6 cellular contexts compared by ENCODE assay signal in genomic region chr11:126382641-126383040, GRCh38. TPM values are rescaled to one million over a fixed set of nuclear protein-coding genes. Genes with fewer than 3 reads are reported as not detected.
DNase-seq lines count a peak whose midpoint lies in the region; ATAC-seq and TF ChIP-seq lines count a peak whose summit lies in the region.
"Not testable (repeated sequence)": the region's sequence is repeated elsewhere in the genome, so short reads cannot be mapped to it uniquely, and the experiment has no call there.

No MANE protein-coding gene starts in this region.

- peaks cover 23% of the 10 kb centered on the region for H3K4me1 Mint-ChIP-seq in mesothelial cell of epicardium
- peaks cover 12% of the 10 kb centered on the region for H3K4me1 Mint-ChIP-seq in stimulated activated naive CD8-positive, alpha-beta T cell treated with anti-CD3 and anti-CD28 coated beads, Interleukin-15, amount 100 ng/mL, for 72 hours

- H3K9ac ChIP-seq in HCT116 (ENCODE audit: low read length); colonic mucosa (ENCODE audit: low read depth in 2 of 2, low read length in 2 of 2): not testable (repeated sequence)

- not testable (repeated sequence) for H3K36me3 ChIP-seq in HCT116 (ENCODE audit: control insufficient read depth in 1 of 2, insufficient read depth in 2 of 2, low read length in 2 of 2); colonic mucosa

- not testable (repeated sequence) for H3K79me2 ChIP-seq in HCT116 (ENCODE audit: insufficient read depth, low read length)

- H3K27ac ChIP-seq in HCT116 (ENCODE audit: low read depth, low read length), result not testable (repeated sequence)
- H3K27ac ChIP-seq in VCaP (peak overlapping the region; percentile 50; the same call in 1 of the 2 replicates), colonic mucosa (peak overlapping the region; percentile 47)

- H3K4me3 Mint-ChIP-seq in mesothelial cell of epicardium; stimulated activated naive CD8-positive, alpha-beta T cell treated with anti-CD3 and anti-CD28 coated beads, Interleukin-15, amount 100 ng/mL, for 72 hours: not testable (repeated sequence)

- peak; percentile 23; the same call in 1 of the 2 replicates for ATAC-seq in HCT116
- ATAC-seq in left ventricle myocardium superior, result not testable (repeated sequence)
- peak; percentile 24 for ATAC-seq in stimulated activated naive CD8-positive, alpha-beta T cell treated with anti-CD3 and anti-CD28 coated beads, Interleukin-15, amount 100 ng/mL, for 72 hours

- not testable (repeated sequence) for TF ChIP-seq RAD21 in HCT116 (IDR thresholded peaks at IDR 0.05; ENCODE audit: low read depth)

- not testable (repeated sequence) for DNase-seq in HCT116 (ENCODE audit: low read depth, low spot score); colonic mucosa; mesothelial cell of epicardium (ENCODE audit: low spot score in 2 of 2, unreplicated experiment in 2 of 2); stimulated activated naive CD8-positive, alpha-beta T cell treated with anti-CD3 and anti-CD28 coated beads, Interleukin-15, amount 100 ng/mL, for 72 hours
- peak; percentile 24 for DNase-seq in left ventricle myocardium superior

- not testable (repeated sequence) for H3K36me3 Mint-ChIP-seq in mesothelial cell of epicardium

- POLR2A ChIA-PET in HCT116 (lab: Charles Lee), result not testable (repeated sequence)

- CTCF ChIA-PET in HCT116 (lab: Charles Lee), result not testable (repeated sequence)

- not testable (repeated sequence) for TF ChIP-seq CTCF in HCT116 (IDR thresholded peaks at IDR 0.05 in 2 of 3, conservative IDR thresholded peaks at IDR 0.05 in 1 of 3; ENCODE audit: borderline replicate concordance in 1 of 3, insufficient read depth in 1 of 3, low read depth in 2 of 3, low read length in 2 of 3); VCaP (conservative IDR thresholded peaks at IDR 0.05); colonic mucosa (IDR thresholded peaks at IDR 0.05); mesothelial cell of epicardium (IDR thresholded peaks at IDR 0.05; ENCODE audit: unreplicated experiment)

- not testable (repeated sequence) for H3K9me3 ChIP-seq in HCT116 (ENCODE audit: control insufficient read depth in 1 of 2, insufficient read depth in 1 of 2, low read depth in 1 of 2, low read length in 2 of 2); colonic mucosa

- H3K27ac Mint-ChIP-seq in mesothelial cell of epicardium, result peak overlapping the region; percentile 16
- not testable (repeated sequence) for H3K27ac Mint-ChIP-seq in stimulated activated naive CD8-positive, alpha-beta T cell treated with anti-CD3 and anti-CD28 coated beads, Interleukin-15, amount 100 ng/mL, for 72 hours

- RAD21 ChIA-PET in HCT116 (lab: Charles Lee; ENCODE audit: low non-redundant PET in 1 of 2, low total read pairs in 2 of 2, uncharacterized antibody in 2 of 2, unreplicated experiment in 2 of 2), result not testable (repeated sequence)

- not testable (repeated sequence) for H4K20me1 ChIP-seq in HCT116 (ENCODE audit: insufficient read depth)

- BruUV-seq in HCT116 (replicated peaks; lab: Mats Ljungman, UMichigan), result not testable (repeated sequence)

- H3K4me2 ChIP-seq in HCT116 (ENCODE audit: low read length), result not testable (repeated sequence)

- H3K4me1 ChIP-seq in HCT116 (ENCODE audit: control insufficient read depth in 1 of 2, insufficient read depth in 2 of 2, low read length in 2 of 2), result not testable (repeated sequence)
- H3K4me1 ChIP-seq in colonic mucosa, result peaks cover 17% of the 10 kb centered on the region

- H3K9me3 Mint-ChIP-seq in mesothelial cell of epicardium; stimulated activated naive CD8-positive, alpha-beta T cell treated with anti-CD3 and anti-CD28 coated beads, Interleukin-15, amount 100 ng/mL, for 72 hours: not testable (repeated sequence)

- not testable (repeated sequence) for H3K27me3 ChIP-seq in HCT116 (ENCODE audit: insufficient read depth, low read length); colonic mucosa

- not testable (repeated sequence) for H3K9me2 ChIP-seq in HCT116 (ENCODE audit: insufficient read depth)

- not testable (repeated sequence) for H3K27me3 Mint-ChIP-seq in mesothelial cell of epicardium (ENCODE audit: low read depth); stimulated activated naive CD8-positive, alpha-beta T cell treated with anti-CD3 and anti-CD28 coated beads, Interleukin-15, amount 100 ng/mL, for 72 hours

- not testable (repeated sequence) for TF ChIP-seq POLR2A in HCT116 (IDR thresholded peaks at IDR 0.05; ENCODE audit: borderline replicate concordance, extremely low read depth, insufficient read depth, insufficient read length)

- intact Hi-C loops in HCT116 (cut with micrococcal nuclease); colonic mucosa (cut with DNase I); left ventricle myocardium superior (cut with micrococcal nuclease): not testable (repeated sequence)

- H2AFZ ChIP-seq in HCT116 (ENCODE audit: low read depth, low read length, poor library complexity, severe bottlenecking), result not testable (repeated sequence)

- not testable (repeated sequence) for H3K4me3 ChIP-seq in HCT116 (replicated peaks in 1 of 2; ENCODE audit: low read depth in 1 of 2, low read length in 2 of 2); colonic mucosa

RNA-seq across cellular contexts. Expression of gene ST3GAL4, which starts 27.2 kb away (rescaled TPM):
- 13.1 TPM for total RNA-seq in HCT116 (2021; ENCODE audit: unreplicated experiment)
- 13.6 and 14.7 TPM in 2 replicates for polyA plus RNA-seq in HCT116 (2012)
- total RNA-seq in colonic mucosa, result 100 to 1,000 TPM; 123 to 304 TPM
- total RNA-seq in left ventricle myocardium superior, result 45.4 TPM
- 15.6 to 17.4 TPM (median 16.4 TPM) in 3 replicates for total RNA-seq in mesothelial cell of epicardium
